ENCODE assay signal across 1 cellular context in the genomic region with DNA sequence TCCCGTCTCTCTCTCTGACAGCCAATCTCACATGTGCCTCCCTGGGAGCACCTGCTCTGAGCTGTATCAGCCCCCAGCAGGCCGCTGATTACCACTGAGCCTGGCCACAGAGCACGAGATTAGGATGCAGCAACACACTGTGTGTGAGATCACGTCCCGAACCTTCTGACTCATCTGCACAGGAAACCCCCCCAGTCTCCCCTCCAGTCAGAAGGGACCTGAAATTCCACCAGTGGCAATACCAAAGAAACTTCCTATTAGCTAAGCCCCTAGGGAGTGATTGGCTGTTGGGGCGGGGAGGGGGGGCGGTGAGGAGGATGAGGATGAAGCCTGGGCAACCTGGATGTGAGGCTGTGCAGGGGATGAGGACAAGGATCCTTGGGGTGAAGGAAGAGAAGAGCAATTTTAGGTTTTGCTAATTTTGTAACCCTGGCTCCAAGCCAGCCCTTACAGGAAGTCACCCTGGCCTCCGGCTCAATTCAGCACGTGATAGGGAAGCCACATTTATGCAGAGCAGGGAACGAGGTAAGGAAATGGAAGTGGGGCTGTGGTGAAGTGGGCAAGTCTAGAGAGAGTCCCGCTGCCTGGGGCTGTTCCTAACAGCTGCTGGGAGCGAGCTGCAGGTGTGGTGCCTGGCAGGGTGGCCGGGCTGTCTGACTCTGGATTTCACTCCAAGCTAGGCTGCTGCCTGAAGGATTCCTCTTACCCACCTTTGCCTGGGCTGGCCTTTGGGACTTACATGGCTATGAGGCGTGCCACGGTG.
A peak's percentile ranks its signal among the peaks of the same experiment; 100 is the strongest.
TF ChIP-seq lines count a peak whose summit lies in the region.

No MANE protein-coding gene starts in this region.

TF ChIP-seq in K562, 482 proteins besides CTCF, POLR2A, EP300 and RAD21 (continued from another document and continues in another):
- TF ChIP-seq MYBL2 (IDR thresholded peaks at IDR 0.05; ENCODE audit: low read depth): no peak
- no peak for TF ChIP-seq MYBL2 (CRISPR knock-in tag; IDR thresholded peaks at IDR 0.05; ENCODE audit: borderline replicate concordance)
- TF ChIP-seq, protein P1, sequence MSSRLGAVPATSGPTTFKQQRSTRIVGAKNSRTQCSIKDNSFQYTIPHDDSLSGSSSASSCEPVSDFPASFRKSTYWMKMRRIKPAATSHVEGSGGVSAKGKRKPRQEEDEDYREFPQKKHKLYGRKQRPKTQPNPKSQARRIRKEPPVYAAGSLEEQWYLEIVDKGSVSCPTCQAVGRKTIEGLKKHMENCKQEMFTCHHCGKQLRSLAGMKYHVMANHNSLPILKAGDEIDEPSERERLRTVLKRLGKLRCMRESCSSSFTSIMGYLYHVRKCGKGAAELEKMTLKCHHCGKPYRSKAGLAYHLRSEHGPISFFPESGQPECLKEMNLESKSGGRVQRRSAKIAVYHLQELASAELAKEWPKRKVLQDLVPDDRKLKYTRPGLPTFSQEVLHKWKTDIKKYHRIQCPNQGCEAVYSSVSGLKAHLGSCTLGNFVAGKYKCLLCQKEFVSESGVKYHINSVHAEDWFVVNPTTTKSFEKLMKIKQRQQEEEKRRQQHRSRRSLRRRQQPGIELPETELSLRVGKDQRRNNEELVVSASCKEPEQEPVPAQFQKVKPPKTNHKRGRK (tag; IDR thresholded peaks at IDR 0.05): no peak
- 0 out of 2 replicates have a peak, but pooled peaks have one; percentile 39 for TF ChIP-seq MEF2D (tag; conservative IDR thresholded peaks at IDR 0.05; ENCODE audit: low read depth)
- TF ChIP-seq ARHGAP35 (IDR thresholded peaks at IDR 0.05; ENCODE audit: partially characterized antibody): no peak
- peak; percentile 35 for TF ChIP-seq PHF20 (IDR thresholded peaks at IDR 0.05; ENCODE audit: partially characterized antibody)
- peak; percentile 97 for TF ChIP-seq FOSL1 (tag; conservative IDR thresholded peaks at IDR 0.05)
- TF ChIP-seq, protein P2, sequence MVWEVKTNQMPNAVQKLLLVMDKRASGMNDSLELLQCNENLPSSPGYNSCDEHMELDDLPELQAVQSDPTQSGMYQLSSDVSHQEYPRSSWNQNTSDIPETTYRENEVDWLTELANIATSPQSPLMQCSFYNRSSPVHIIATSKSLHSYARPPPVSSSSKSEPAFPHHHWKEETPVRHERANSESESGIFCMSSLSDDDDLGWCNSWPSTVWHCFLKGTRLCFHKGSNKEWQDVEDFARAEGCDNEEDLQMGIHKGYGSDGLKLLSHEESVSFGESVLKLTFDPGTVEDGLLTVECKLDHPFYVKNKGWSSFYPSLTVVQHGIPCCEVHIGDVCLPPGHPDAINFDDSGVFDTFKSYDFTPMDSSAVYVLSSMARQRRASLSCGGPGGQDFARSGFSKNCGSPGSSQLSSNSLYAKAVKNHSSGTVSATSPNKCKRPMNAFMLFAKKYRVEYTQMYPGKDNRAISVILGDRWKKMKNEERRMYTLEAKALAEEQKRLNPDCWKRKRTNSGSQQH (CRISPR knock-in tag; IDR thresholded peaks at IDR 0.05): no peak
- peak; percentile 82 for TF ChIP-seq ZFX (CRISPR knock-in tag; IDR thresholded peaks at IDR 0.05)
- TF ChIP-seq, protein P3, sequence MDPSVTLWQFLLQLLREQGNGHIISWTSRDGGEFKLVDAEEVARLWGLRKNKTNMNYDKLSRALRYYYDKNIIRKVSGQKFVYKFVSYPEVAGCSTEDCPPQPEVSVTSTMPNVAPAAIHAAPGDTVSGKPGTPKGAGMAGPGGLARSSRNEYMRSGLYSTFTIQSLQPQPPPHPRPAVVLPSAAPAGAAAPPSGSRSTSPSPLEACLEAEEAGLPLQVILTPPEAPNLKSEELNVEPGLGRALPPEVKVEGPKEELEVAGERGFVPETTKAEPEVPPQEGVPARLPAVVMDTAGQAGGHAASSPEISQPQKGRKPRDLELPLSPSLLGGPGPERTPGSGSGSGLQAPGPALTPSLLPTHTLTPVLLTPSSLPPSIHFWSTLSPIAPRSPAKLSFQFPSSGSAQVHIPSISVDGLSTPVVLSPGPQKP (CRISPR knock-in tag; IDR thresholded peaks at IDR 0.05): no peak
- peak; percentile 78 to 96; a peak in 3 of 4 replicates for TF ChIP-seq ARNT (IDR thresholded peaks at IDR 0.05)
- peak; percentile 99 for TF ChIP-seq KLF16 (IDR thresholded peaks at IDR 0.05)
- TF ChIP-seq, protein P4, sequence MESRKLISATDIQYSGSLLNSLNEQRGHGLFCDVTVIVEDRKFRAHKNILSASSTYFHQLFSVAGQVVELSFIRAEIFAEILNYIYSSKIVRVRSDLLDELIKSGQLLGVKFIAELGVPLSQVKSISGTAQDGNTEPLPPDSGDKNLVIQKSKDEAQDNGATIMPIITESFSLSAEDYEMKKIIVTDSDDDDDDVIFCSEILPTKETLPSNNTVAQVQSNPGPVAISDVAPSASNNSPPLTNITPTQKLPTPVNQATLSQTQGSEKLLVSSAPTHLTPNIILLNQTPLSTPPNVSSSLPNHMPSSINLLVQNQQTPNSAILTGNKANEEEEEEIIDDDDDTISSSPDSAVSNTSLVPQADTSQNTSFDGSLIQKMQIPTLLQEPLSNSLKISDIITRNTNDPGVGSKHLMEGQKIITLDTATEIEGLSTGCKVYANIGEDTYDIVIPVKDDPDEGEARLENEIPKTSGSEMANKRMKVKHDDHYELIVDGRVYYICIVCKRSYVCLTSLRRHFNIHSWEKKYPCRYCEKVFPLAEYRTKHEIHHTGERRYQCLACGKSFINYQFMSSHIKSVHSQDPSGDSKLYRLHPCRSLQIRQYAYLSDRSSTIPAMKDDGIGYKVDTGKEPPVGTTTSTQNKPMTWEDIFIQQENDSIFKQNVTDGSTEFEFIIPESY (CRISPR knock-in tag; IDR thresholded peaks at IDR 0.05): peak; percentile 79
- TF ChIP-seq, protein P5, sequence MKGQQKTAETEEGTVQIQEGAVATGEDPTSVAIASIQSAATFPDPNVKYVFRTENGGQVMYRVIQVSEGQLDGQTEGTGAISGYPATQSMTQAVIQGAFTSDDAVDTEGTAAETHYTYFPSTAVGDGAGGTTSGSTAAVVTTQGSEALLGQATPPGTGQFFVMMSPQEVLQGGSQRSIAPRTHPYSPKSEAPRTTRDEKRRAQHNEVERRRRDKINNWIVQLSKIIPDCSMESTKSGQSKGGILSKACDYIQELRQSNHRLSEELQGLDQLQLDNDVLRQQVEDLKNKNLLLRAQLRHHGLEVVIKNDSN (CRISPR knock-in tag; IDR thresholded peaks at IDR 0.05): peak; percentile 96
- TF ChIP-seq, protein P6, sequence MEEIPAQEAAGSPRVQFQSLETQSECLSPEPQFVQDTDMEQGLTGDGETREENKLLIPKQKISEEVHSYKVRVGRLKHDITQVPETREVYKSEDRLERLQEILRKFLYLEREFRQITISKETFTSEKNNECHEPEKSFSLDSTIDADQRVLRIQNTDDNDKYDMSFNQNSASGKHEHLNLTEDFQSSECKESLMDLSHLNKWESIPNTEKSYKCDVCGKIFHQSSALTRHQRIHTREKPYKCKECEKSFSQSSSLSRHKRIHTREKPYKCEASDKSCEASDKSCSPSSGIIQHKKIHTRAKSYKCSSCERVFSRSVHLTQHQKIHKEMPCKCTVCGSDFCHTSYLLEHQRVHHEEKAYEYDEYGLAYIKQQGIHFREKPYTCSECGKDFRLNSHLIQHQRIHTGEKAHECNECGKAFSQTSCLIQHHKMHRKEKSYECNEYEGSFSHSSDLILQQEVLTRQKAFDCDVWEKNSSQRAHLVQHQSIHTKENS (CRISPR knock-in tag; IDR thresholded peaks at IDR 0.05): no peak
- peak; percentile 86 for TF ChIP-seq SP1 (CRISPR knock-in tag; IDR thresholded peaks at IDR 0.05)
- TF ChIP-seq ZBED1 (IDR thresholded peaks at IDR 0.05): peak; percentile 95
- TF ChIP-seq, protein P7, sequence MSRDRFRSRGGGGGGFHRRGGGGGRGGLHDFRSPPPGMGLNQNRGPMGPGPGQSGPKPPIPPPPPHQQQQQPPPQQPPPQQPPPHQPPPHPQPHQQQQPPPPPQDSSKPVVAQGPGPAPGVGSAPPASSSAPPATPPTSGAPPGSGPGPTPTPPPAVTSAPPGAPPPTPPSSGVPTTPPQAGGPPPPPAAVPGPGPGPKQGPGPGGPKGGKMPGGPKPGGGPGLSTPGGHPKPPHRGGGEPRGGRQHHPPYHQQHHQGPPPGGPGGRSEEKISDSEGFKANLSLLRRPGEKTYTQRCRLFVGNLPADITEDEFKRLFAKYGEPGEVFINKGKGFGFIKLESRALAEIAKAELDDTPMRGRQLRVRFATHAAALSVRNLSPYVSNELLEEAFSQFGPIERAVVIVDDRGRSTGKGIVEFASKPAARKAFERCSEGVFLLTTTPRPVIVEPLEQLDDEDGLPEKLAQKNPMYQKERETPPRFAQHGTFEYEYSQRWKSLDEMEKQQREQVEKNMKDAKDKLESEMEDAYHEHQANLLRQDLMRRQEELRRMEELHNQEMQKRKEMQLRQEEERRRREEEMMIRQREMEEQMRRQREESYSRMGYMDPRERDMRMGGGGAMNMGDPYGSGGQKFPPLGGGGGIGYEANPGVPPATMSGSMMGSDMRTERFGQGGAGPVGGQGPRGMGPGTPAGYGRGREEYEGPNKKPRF (IDR thresholded peaks at IDR 0.05; ENCODE audit: low read depth, low read length): no peak
- TF ChIP-seq BRD4 (IDR thresholded peaks at IDR 0.05): no peak
- TF ChIP-seq TAF7 (tag; IDR thresholded peaks at IDR 0.05): no peak
- TF ChIP-seq, protein P8, sequence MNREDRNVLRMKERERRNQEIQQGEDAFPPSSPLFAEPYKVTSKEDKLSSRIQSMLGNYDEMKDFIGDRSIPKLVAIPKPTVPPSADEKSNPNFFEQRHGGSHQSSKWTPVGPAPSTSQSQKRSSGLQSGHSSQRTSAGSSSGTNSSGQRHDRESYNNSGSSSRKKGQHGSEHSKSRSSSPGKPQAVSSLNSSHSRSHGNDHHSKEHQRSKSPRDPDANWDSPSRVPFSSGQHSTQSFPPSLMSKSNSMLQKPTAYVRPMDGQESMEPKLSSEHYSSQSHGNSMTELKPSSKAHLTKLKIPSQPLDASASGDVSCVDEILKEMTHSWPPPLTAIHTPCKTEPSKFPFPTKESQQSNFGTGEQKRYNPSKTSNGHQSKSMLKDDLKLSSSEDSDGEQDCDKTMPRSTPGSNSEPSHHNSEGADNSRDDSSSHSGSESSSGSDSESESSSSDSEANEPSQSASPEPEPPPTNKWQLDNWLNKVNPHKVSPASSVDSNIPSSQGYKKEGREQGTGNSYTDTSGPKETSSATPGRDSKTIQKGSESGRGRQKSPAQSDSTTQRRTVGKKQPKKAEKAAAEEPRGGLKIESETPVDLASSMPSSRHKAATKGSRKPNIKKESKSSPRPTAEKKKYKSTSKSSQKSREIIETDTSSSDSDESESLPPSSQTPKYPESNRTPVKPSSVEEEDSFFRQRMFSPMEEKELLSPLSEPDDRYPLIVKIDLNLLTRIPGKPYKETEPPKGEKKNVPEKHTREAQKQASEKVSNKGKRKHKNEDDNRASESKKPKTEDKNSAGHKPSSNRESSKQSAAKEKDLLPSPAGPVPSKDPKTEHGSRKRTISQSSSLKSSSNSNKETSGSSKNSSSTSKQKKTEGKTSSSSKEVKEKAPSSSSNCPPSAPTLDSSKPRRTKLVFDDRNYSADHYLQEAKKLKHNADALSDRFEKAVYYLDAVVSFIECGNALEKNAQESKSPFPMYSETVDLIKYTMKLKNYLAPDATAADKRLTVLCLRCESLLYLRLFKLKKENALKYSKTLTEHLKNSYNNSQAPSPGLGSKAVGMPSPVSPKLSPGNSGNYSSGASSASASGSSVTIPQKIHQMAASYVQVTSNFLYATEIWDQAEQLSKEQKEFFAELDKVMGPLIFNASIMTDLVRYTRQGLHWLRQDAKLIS (CRISPR knock-in tag; IDR thresholded peaks at IDR 0.05): peak; percentile 84; the same call in 1 of the 2 replicates
- TF ChIP-seq CC2D1A (IDR thresholded peaks at IDR 0.05): peak; percentile 92; the same call in 1 of the 2 replicates
- TF ChIP-seq NUFIP1 (IDR thresholded peaks at IDR 0.05; ENCODE audit: partially characterized antibody): no peak
- TF ChIP-seq ILF3 (IDR thresholded peaks at IDR 0.05; ENCODE audit: borderline replicate concordance): no peak
- TF ChIP-seq, protein P9, sequence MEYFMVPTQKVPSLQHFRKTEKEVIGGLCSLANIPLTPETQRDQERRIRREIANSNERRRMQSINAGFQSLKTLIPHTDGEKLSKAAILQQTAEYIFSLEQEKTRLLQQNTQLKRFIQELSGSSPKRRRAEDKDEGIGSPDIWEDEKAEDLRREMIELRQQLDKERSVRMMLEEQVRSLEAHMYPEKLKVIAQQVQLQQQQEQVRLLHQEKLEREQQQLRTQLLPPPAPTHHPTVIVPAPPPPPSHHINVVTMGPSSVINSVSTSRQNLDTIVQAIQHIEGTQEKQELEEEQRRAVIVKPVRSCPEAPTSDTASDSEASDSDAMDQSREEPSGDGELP (CRISPR knock-in tag; IDR thresholded peaks at IDR 0.05; ENCODE audit: borderline replicate concordance): peak; percentile 97
- no peak for TF ChIP-seq ZFPM2 (CRISPR knock-in tag; IDR thresholded peaks at IDR 0.05)
- peak; percentile 97 for TF ChIP-seq LEF1 (IDR thresholded peaks at IDR 0.05)
- TF ChIP-seq RNF2 (IDR thresholded peaks at IDR 0.05): peak; percentile 95
- TF ChIP-seq SIN3A (IDR thresholded peaks at IDR 0.05; ENCODE audit: borderline replicate concordance in 2 of 2, control insufficient read depth in 1 of 2, low read depth in 2 of 2, low read length in 2 of 2): peak; percentile 80 to 98
- TF ChIP-seq ZKSCAN3 (CRISPR knock-in tag; IDR thresholded peaks at IDR 0.05): no peak
- TF ChIP-seq, protein P10, sequence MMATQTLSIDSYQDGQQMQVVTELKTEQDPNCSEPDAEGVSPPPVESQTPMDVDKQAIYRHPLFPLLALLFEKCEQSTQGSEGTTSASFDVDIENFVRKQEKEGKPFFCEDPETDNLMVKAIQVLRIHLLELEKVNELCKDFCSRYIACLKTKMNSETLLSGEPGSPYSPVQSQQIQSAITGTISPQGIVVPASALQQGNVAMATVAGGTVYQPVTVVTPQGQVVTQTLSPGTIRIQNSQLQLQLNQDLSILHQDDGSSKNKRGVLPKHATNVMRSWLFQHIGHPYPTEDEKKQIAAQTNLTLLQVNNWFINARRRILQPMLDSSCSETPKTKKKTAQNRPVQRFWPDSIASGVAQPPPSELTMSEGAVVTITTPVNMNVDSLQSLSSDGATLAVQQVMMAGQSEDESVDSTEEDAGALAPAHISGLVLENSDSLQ (IDR thresholded peaks at IDR 0.05): peak; percentile 87
- TF ChIP-seq FOXJ3 (CRISPR knock-in tag; IDR thresholded peaks at IDR 0.05): no peak
- TF ChIP-seq PTRF (tag; IDR thresholded peaks at IDR 0.05): no peak
- TF ChIP-seq ZKSCAN8 (CRISPR knock-in tag; IDR thresholded peaks at IDR 0.05): peak; percentile 70; the same call in 1 of the 2 replicates
- TF ChIP-seq RBM25 (IDR thresholded peaks at IDR 0.05; ENCODE audit: low read depth, low read length, severe bottlenecking): no peak
- peak; percentile 91 for TF ChIP-seq FOXM1 (IDR thresholded peaks at IDR 0.05; ENCODE audit: low read depth)
- TF ChIP-seq FOXM1 (CRISPR knock-in tag; IDR thresholded peaks at IDR 0.05; ENCODE audit: low read depth): no peak
- TF ChIP-seq, protein P11, sequence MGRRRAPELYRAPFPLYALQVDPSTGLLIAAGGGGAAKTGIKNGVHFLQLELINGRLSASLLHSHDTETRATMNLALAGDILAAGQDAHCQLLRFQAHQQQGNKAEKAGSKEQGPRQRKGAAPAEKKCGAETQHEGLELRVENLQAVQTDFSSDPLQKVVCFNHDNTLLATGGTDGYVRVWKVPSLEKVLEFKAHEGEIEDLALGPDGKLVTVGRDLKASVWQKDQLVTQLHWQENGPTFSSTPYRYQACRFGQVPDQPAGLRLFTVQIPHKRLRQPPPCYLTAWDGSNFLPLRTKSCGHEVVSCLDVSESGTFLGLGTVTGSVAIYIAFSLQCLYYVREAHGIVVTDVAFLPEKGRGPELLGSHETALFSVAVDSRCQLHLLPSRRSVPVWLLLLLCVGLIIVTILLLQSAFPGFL (CRISPR knock-in tag; IDR thresholded peaks at IDR 0.05): no peak
- TF ChIP-seq ZNF24 (IDR thresholded peaks at IDR 0.05): peak; percentile 77
- TF ChIP-seq KDM1A (IDR thresholded peaks at IDR 0.05): peak; percentile 97
- TF ChIP-seq ARID1B (IDR thresholded peaks at IDR 0.05): peak; percentile 98
- no peak for TF ChIP-seq HSF4 (CRISPR knock-in tag; IDR thresholded peaks at IDR 0.05; ENCODE audit: borderline replicate concordance)
